1 cellular context compared by ENCODE assay signal in the genomic region with DNA sequence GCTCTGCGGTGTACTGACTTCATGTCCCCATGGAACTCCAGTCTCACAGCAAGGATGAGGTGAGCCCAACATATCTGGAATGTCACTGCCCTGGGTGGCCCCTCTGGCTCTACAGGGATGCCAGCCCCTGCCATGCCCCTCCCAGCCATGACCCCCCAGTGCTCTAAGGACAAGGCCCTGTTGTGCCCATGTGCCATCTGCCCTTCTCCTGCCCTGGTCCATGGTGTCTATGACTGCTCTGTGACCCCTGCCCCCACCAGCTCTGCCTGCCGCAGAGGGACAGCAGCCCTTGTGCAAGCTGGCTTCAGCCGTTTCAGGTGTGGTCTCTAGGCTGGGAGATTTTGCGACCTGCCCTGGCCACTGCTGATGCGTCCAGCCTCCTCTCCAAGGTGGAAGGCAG.
TF ChIP-seq lines count a peak whose summit lies in the region.

No MANE protein-coding gene starts in this region.

TF ChIP-seq in H1, 55 proteins besides CTCF, POLR2A, EP300 and RAD21:
- TF ChIP-seq BRCA1 (IDR thresholded peaks at IDR 0.05; ENCODE audit: low read depth, low read length), result no peak
- no peak for TF ChIP-seq ATF2 (IDR thresholded peaks at IDR 0.05; ENCODE audit: low read length)
- TF ChIP-seq YY1 (IDR thresholded peaks at IDR 0.05; ENCODE audit: low read depth, low read length), result no peak
- TF ChIP-seq ZNF274 (IDR thresholded peaks at IDR 0.05; ENCODE audit: borderline replicate concordance, extremely low read depth, low read length), result no peak
- no peak for TF ChIP-seq SP4 (IDR thresholded peaks at IDR 0.05; ENCODE audit: low read length)
- no peak for TF ChIP-seq RFX5 (IDR thresholded peaks at IDR 0.05; ENCODE audit: borderline replicate concordance, low read depth, low read length)
- TF ChIP-seq SP2 (IDR thresholded peaks at IDR 0.05; ENCODE audit: low read length), result no peak
- no peak for TF ChIP-seq RXRA (IDR thresholded peaks at IDR 0.05; ENCODE audit: insufficient read depth, low read depth, low read length)
- no peak for TF ChIP-seq FOSL1 (IDR thresholded peaks at IDR 0.05; ENCODE audit: insufficient read depth, low read depth, low read length)
- no peak for TF ChIP-seq POLR2AphosphoS5 (IDR thresholded peaks at IDR 0.05; ENCODE audit: low read depth, low read length)
- TF ChIP-seq EZH2 (IDR thresholded peaks at IDR 0.05; ENCODE audit: low read depth, low read length, severe bottlenecking), result no peak
- TF ChIP-seq BACH1 (IDR thresholded peaks at IDR 0.05; ENCODE audit: low read length), result no peak
- no peak for TF ChIP-seq SIX5 (IDR thresholded peaks at IDR 0.05; ENCODE audit: low read depth, low read length)
- no peak for TF ChIP-seq RNF2 (IDR thresholded peaks at IDR 0.05; ENCODE audit: borderline replicate concordance, low read depth, low read length, missing control alignments, poor library complexity, severe bottlenecking)
- TF ChIP-seq TAF7 (optimal IDR thresholded peaks at IDR 0.05; ENCODE audit: borderline replicate concordance, low read depth, low read length), result no peak
- TF ChIP-seq CREB1 (IDR thresholded peaks at IDR 0.05), result no peak
